In genomic region chr17:64423881-64424280, GRCh38 we compare ENCODE assay signal across 30 cellular contexts. TPM values are rescaled to one million over a fixed set of nuclear protein-coding genes. Genes with fewer than 3 reads are reported as not detected.
A peak's percentile ranks its signal among the peaks of the same experiment; 100 is the strongest.
DNase-seq lines count a peak whose midpoint lies in the region; ATAC-seq and TF ChIP-seq lines count a peak whose summit lies in the region.
"Had no signal": no experiment of that assay in that cellular context is flagged by ENCODE, and none has a peak within 500 bp of the region (broad histone marks: within the 10 kb centered on the region; RNA-seq: fewer than 3 reads in every experiment).

No MANE protein-coding gene starts in this region.

- peaks cover 15% of the 10 kb centered on the region; the same call in 2 of the 3 replicates for H3K9me3 Mint-ChIP-seq in GM23338
- H3K9me3 Mint-ChIP-seq in effector memory CD8-positive, alpha-beta T cell, result no peaks in the 10 kb centered on the region
- H3K9me3 Mint-ChIP-seq in activated T-cell treated with anti-CD3 and anti-CD28 coated beads, Interleukin-2, amount 50 U/mL, for 4 hours, result no peaks in the 10 kb centered on the region
- H3K9me3 Mint-ChIP-seq: activated CD8-positive, alpha-beta T cell treated with anti-CD3 and anti-CD28 coated beads for 36 hours; CD4-positive, CD25-positive, alpha-beta regulatory T cell; mesothelial cell of epicardium; natural killer cell treated with Interleukin-12 subunit alpha and Interleukin-12 subunit beta and Interleukin-15 and Interleukin-18, amount 100 ng/mL, for 72 hours had no signal

- DNase-seq in GM23338 (ENCODE audit: low spot score) (no peak), OCI-LY7 (ENCODE audit: low spot score) (no peak), choroid plexus epithelial cell (ENCODE audit: low read depth) (peak; percentile 28), renal cortical epithelial cell (ENCODE audit: low read depth) (peak; percentile 71), NCI-H2227 treated with DMSO at 0.1 percent for 48 hours (lab: John Stamatoyannopoulos, UW) (no peak), NCI-H2171 treated with DMSO at 0.1 percent for 48 hours (lab: John Stamatoyannopoulos, UW) (no peak)
- no peak for DNase-seq in effector memory CD8-positive, alpha-beta T cell
- DNase-seq in activated T-cell treated with anti-CD3 and anti-CD28 coated beads, Interleukin-2, amount 50 U/mL, for 4 hours, result no peak
- DNase-seq: activated CD4-positive, CD25-positive, alpha-beta regulatory T cell; activated CD8-positive, alpha-beta T cell treated with anti-CD3 and anti-CD28 coated beads for 36 hours; activated gamma-delta T cell; activated T-cell treated with anti-CD3 and anti-CD28 coated beads for 4 hours; CD4-positive, CD25-positive, alpha-beta regulatory T cell; colonic mucosa; GF-D8; heart right ventricle; Kasumi-1; left lung; NCI-H2107; NCI-H510A treated with DMSO at 0.1 percent for 48 hours; posterior cingulate gyrus; stimulated activated CD4-positive, alpha-beta T cell treated with anti-CD3 and anti-CD28 coated beads, Interleukin-1b, Interleukin-23, amount 100 ng/mL, for 48 hours; T-helper 9 cell; uterus had no signal

- H4K20me1 ChIP-seq in GM23338 (replicated peaks; ENCODE audit: insufficient read depth), result no peaks in the 10 kb centered on the region
- H4K20me1 ChIP-seq in OCI-LY7 (ENCODE audit: insufficient read depth, low read length), result no peaks in the 10 kb centered on the region

- H3K27ac ChIP-seq in GM23338 (ENCODE audit: low read depth), result no peak overlapping the region
- H3K27ac ChIP-seq in OCI-LY7 (ENCODE audit: low read depth, low read length, poor library complexity, severe bottlenecking), result no peak overlapping the region
- H3K27ac ChIP-seq: adrenal gland, breast epithelium, colonic mucosa, heart right ventricle, left lung, RWPE1, suprapubic skin, uterus had no signal

- no peaks in the 10 kb centered on the region for H3K9me3 ChIP-seq in OCI-LY7 (ENCODE audit: low read length)
- H3K9me3 ChIP-seq: adrenal gland, breast epithelium, colonic mucosa, heart right ventricle, left lung, suprapubic skin, uterus had no signal

- H3K79me2 ChIP-seq in GM23338 (replicated peaks; ENCODE audit: insufficient read depth), result no peaks in the 10 kb centered on the region
- no peaks in the 10 kb centered on the region for H3K79me2 ChIP-seq in OCI-LY7 (ENCODE audit: insufficient read depth, low read depth, low read length)

- CTCF ChIA-PET in OCI-LY7 (lab: Charles Lee; ENCODE audit: unreplicated experiment), result no interaction called here

- H3K4me1 Mint-ChIP-seq in GM23338, result peaks cover 54% of the 10 kb centered on the region
- peaks cover 0 to 1% of the 10 kb centered on the region in 2 donors for H3K4me1 Mint-ChIP-seq in effector memory CD8-positive, alpha-beta T cell (ENCODE audit: low read depth in 2 of 2)
- H3K4me1 Mint-ChIP-seq in activated T-cell treated with anti-CD3 and anti-CD28 coated beads, Interleukin-2, amount 50 U/mL, for 4 hours (ENCODE audit: low read depth), result no peaks in the 10 kb centered on the region
- H3K4me1 Mint-ChIP-seq: mesothelial cell of epicardium had no signal

- H3K27ac Mint-ChIP-seq in GM23338, result peak overlapping the region; percentile 68
- H3K27ac Mint-ChIP-seq in effector memory CD8-positive, alpha-beta T cell, result no peak overlapping the region
- H3K27ac Mint-ChIP-seq: activated CD8-positive, alpha-beta T cell treated with anti-CD3 and anti-CD28 coated beads for 36 hours; CD4-positive, CD25-positive, alpha-beta regulatory T cell; mesothelial cell of epicardium; natural killer cell treated with Interleukin-12 subunit alpha and Interleukin-12 subunit beta and Interleukin-15 and Interleukin-18, amount 100 ng/mL, for 72 hours had no signal

- intact Hi-C loops in OCI-LY7 (cut with micrococcal nuclease; ENCODE audit: unreplicated experiment), result loop anchor here (10.0 kb wide), 1 partner anchor 311 kb away; no protein-coding TSS in a partner anchor

- no peak overlapping the region for H3K4me3 ChIP-seq in GM23338
- no peak overlapping the region for H3K4me3 ChIP-seq in OCI-LY7 (ENCODE audit: low read depth, low read length, poor library complexity, severe bottlenecking)
- no peak overlapping the region for H3K4me3 ChIP-seq in choroid plexus epithelial cell (ENCODE audit: low read depth, low read length)
- H3K4me3 ChIP-seq: adrenal gland, breast epithelium, colonic mucosa, heart right ventricle, left lung, suprapubic skin, uterus had no signal

- BruUV-seq in OCI-LY7 (replicated peaks; lab: Mats Ljungman, UMichigan), result no TSS peak

- H2AFZ ChIP-seq in GM23338 (peak overlapping the region; percentile 61; the same call in 1 of the 2 replicates), OCI-LY7 (ENCODE audit: low read length) (0 out of 2 replicates have a peak overlapping the region, but pooled peaks have one; percentile 18)

- ATAC-seq in GM23338, result peak; percentile 42
- no peak for ATAC-seq in effector memory CD8-positive, alpha-beta T cell (replicated peaks)
- ATAC-seq in activated T-cell treated with anti-CD3 and anti-CD28 coated beads, Interleukin-2, amount 50 U/mL, for 4 hours, result no peak
- ATAC-seq: activated CD8-positive, alpha-beta T cell treated with anti-CD3 and anti-CD28 coated beads for 36 hours; heart right ventricle; left lung; natural killer cell treated with Interleukin-12 subunit alpha and Interleukin-12 subunit beta and Interleukin-15 and Interleukin-18, amount 100 ng/mL, for 72 hours had no signal

- TF ChIP-seq CTCF in GM23338 (conservative IDR thresholded peaks at IDR 0.05; ENCODE audit: low read depth in 2 of 2) (no peak), OCI-LY7 (conservative IDR thresholded peaks at IDR 0.05; ENCODE audit: low read length) (no peak), choroid plexus epithelial cell (conservative IDR thresholded peaks at IDR 0.05; ENCODE audit: low read depth, low read length) (no peak)

- H3K9me2 ChIP-seq in GM23338 (ENCODE audit: insufficient read depth) (no peaks in the 10 kb centered on the region), OCI-LY7 (ENCODE audit: insufficient read depth, low read length) (no peaks in the 10 kb centered on the region)

- no peak overlapping the region; the same call in 2 of the 3 replicates for H3K4me3 Mint-ChIP-seq in GM23338
- no peak overlapping the region for H3K4me3 Mint-ChIP-seq in effector memory CD8-positive, alpha-beta T cell
- H3K4me3 Mint-ChIP-seq in activated T-cell treated with anti-CD3 and anti-CD28 coated beads, Interleukin-2, amount 50 U/mL, for 4 hours, result no peak overlapping the region
- H3K4me3 Mint-ChIP-seq: activated CD8-positive, alpha-beta T cell treated with anti-CD3 and anti-CD28 coated beads for 36 hours; CD4-positive, CD25-positive, alpha-beta regulatory T cell; mesothelial cell of epicardium; natural killer cell treated with Interleukin-12 subunit alpha and Interleukin-12 subunit beta and Interleukin-15 and Interleukin-18, amount 100 ng/mL, for 72 hours had no signal

- no peaks in the 10 kb centered on the region for H3K27me3 ChIP-seq in GM23338 (ENCODE audit: insufficient read depth)
- H3K27me3 ChIP-seq: adrenal gland, breast epithelium, colonic mucosa, left lung, suprapubic skin, uterus had no signal

- H3F3A ChIP-seq in GM23338 (replicated peaks; ENCODE audit: low read depth), result no peaks in the 10 kb centered on the region

- peaks cover 7% of the 10 kb centered on the region for H3K27me3 Mint-ChIP-seq in GM23338 (ENCODE audit: insufficient read depth, low read depth, poor library complexity)
- peaks cover 12 to 14% of the 10 kb centered on the region in 2 donors for H3K27me3 Mint-ChIP-seq in effector memory CD8-positive, alpha-beta T cell
- peaks cover 3% of the 10 kb centered on the region for H3K27me3 Mint-ChIP-seq in activated T-cell treated with anti-CD3 and anti-CD28 coated beads, Interleukin-2, amount 50 U/mL, for 4 hours (ENCODE audit: low read depth)
- H3K27me3 Mint-ChIP-seq: activated CD8-positive, alpha-beta T cell treated with anti-CD3 and anti-CD28 coated beads for 36 hours had no signal

- H3K36me3 Mint-ChIP-seq in GM23338 (ENCODE audit: low read depth), result peaks cover 4% of the 10 kb centered on the region; the same call in 1 of the 3 replicates
- no peaks in the 10 kb centered on the region for H3K36me3 Mint-ChIP-seq in effector memory CD8-positive, alpha-beta T cell (ENCODE audit: insufficient read depth)
- H3K36me3 Mint-ChIP-seq in activated T-cell treated with anti-CD3 and anti-CD28 coated beads, Interleukin-2, amount 50 U/mL, for 4 hours (ENCODE audit: insufficient read depth), result no peaks in the 10 kb centered on the region
- H3K36me3 Mint-ChIP-seq: CD4-positive, CD25-positive, alpha-beta regulatory T cell; mesothelial cell of epicardium; natural killer cell treated with Interleukin-12 subunit alpha and Interleukin-12 subunit beta and Interleukin-15 and Interleukin-18, amount 100 ng/mL, for 72 hours had no signal

- H3K36me3 ChIP-seq in GM23338 (ENCODE audit: insufficient read depth), result peaks cover 13% of the 10 kb centered on the region; the same call in 1 of the 2 replicates
- H3K36me3 ChIP-seq in OCI-LY7 (ENCODE audit: insufficient read depth, low read length), result no peaks in the 10 kb centered on the region
- H3K36me3 ChIP-seq: adrenal gland, breast epithelium, colonic mucosa, heart right ventricle, left lung, suprapubic skin, uterus had no signal

- POLR2A ChIA-PET in OCI-LY7 (lab: Charles Lee), result interaction anchor here (1.0 kb wide), 1 partner anchor 11 kb away, joined by 3 read pairs; no protein-coding TSS in a partner anchor

- peaks cover 5% of the 10 kb centered on the region; the same call in 1 of the 2 replicates for H3K4me1 ChIP-seq in GM23338 (ENCODE audit: insufficient read depth)
- no peaks in the 10 kb centered on the region for H3K4me1 ChIP-seq in OCI-LY7 (ENCODE audit: insufficient read depth, low read length, poor library complexity, severe bottlenecking)
- H3K4me1 ChIP-seq: adrenal gland, breast epithelium, colonic mucosa, suprapubic skin, uterus had no signal

- H3K4me2 ChIP-seq in GM23338 (no peak overlapping the region), OCI-LY7 (ENCODE audit: low read length) (no peak overlapping the region)

TF ChIP-seq in GM23338, 12 proteins besides CTCF, POLR2A, EP300 and RAD21 (continues in another document):
- TF ChIP-seq CREB1 (CRISPR knock-in tag; IDR thresholded peaks at IDR 0.05; ENCODE audit: low read depth), result no peak
- no peak for TF ChIP-seq ZNF331 (CRISPR knock-in tag; IDR thresholded peaks at IDR 0.05; ENCODE audit: low read depth)

RNA-seq across cellular contexts. Expression of gene MILR1, which starts 25.0 kb away (rescaled TPM):
- not detected in 2 replicates for total RNA-seq in GM23338 (2014; rRNA removed; shearing (Covaris generic))
- 0.39 TPM in 1 of 2 replicates, not detected in the other for polyA plus RNA-seq in GM23338 (2016; fragmentation: Nextera tagmentation; extraction: Ambion mirVana)
- 68.7 and 73.6 TPM in 2 replicates for total RNA-seq in OCI-LY7 (2014; rRNA removed; shearing (Covaris generic))
- total RNA-seq in OCI-LY7 (2022) (92.2 and 101 TPM in 2 replicates), renal cortical epithelial cell (0.20 TPM in 1 of 2 replicates, not detected in the other)
- total RNA-seq in activated T-cell treated with anti-CD3 and anti-CD28 coated beads, Interleukin-2, amount 50 U/mL, for 4 hours, result not detected
- polyA plus RNA-seq: CD4-positive, CD25-positive, alpha-beta regulatory T cell had no signal

RNA-seq across cellular contexts. Expression of gene PECAM1, which starts 33.2 kb away (rescaled TPM):
- 0.04 TPM in 1 of 2 replicates, not detected in the other for total RNA-seq in GM23338 (2014; rRNA removed; shearing (Covaris generic))
- polyA plus RNA-seq in GM23338 (2016; fragmentation: Nextera tagmentation; extraction: Ambion mirVana), result not detected in 2 replicates
- 14.1 and 16.6 TPM in 2 replicates for total RNA-seq in OCI-LY7 (2014; rRNA removed; shearing (Covaris generic))
- total RNA-seq in OCI-LY7 (2022), result 25.8 and 28.4 TPM in 2 replicates
- 2.3 and 5.9 TPM in 2 replicates for total RNA-seq in renal cortical epithelial cell
- 10 to 100 TPM in 1 of 3 donors, 1 to 10 TPM in 2; 1.8 to 10.0 (median 9.1) TPM for total RNA-seq in activated T-cell treated with anti-CD3 and anti-CD28 coated beads, Interleukin-2, amount 50 U/mL, for 4 hours

Comparison
In these comparisons a context has a peak if more than half of its experiments do, and no peak if none do; other contexts are left out.
1. DNase-seq: peak in choroid plexus epithelial cell (single experiment) and renal cortical epithelial cell (single experiment); none in GM23338 (single experiment), OCI-LY7 (single experiment), effector memory CD8-positive, alpha-beta T cell (0 of 3), NCI-H2227 treated with DMSO at 0.1 percent for 48 hours (single experiment), activated T-cell treated with anti-CD3 and anti-CD28 coated beads, Interleukin-2, amount 50 U/mL, for 4 hours (single experiment) and NCI-H2171 treated with DMSO at 0.1 percent for 48 hours (single experiment).
2. RNA of gene MILR1, which starts 25.0 kb away (total RNA-seq): 68.7 to 101 TPM in OCI-LY7; 0.20 TPM in renal cortical epithelial cell, not detected in activated T-cell treated with anti-CD3 and anti-CD28 coated beads, Interleukin-2, amount 50 U/mL, for 4 hours and not detected in GM23338; every median in the first group is over 10 times any median in the second.